Comparison of ENCODE assay signal across 8 cellular contexts in the genomic region with DNA sequence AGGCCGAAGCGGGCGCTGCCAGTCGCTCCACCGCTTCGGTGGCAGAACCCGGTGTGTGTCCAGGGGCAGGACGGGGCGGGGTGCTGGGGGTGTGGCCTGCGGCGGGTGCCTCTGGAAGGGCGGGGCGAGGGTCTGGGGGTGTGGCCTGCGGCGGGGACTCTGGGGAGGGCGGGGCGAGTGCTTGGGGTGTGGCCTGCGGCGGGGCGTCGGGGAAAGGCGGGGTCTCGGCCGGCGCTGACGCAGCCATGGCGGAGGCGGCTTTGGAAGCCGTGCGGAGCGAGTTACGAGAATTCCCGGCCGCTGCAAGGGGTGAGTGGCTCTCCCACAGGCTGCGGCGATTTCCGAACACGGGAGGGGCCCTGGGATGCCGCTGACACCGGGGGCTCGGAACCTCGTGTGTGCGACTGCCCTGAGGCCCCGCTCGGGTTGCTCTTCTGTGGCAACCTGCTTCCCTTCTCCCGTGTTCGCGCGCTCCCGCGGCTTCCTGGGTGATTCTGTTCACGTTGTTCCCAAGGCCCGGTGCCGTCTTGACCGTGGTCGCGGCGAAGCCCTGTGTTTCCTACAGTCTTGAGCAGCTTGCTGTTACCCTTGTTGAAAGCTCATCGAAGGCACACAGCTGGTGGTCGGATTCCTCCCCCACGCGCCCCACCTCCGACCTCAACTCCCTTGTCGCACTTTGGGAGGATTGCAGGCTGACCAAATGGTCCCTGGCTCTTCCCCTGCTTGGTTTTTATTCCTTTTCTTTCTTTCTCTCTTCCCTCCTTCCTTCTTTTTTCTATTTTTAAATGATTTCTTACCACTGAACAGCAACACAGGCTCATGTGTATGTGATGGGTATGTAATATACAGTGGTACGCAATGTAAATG. TPM values are rescaled to one million over a fixed set of nuclear protein-coding genes. Genes with fewer than 3 reads are reported as not detected.
DNase-seq lines count a peak whose midpoint lies in the region; ATAC-seq and TF ChIP-seq lines count a peak whose summit lies in the region.

A gene (plus strand): TSS at position 213 of the 867 bp plus-strand sequence. CDS start 33 bp downstream, at position 246.

- H3K9me3 ChIP-seq in MM.1S (replicated peaks; ENCODE audit: insufficient read depth, low read length): no peaks in the 10 kb centered on the region
- H3K9me3 ChIP-seq in thoracic aorta: no peaks in the 10 kb centered on the region

- TF ChIP-seq CTCF in GM23338 (conservative IDR thresholded peaks at IDR 0.05; ENCODE audit: low read depth in 2 of 2) (no peak), MM.1S (IDR thresholded peaks at IDR 0.05; ENCODE audit: low read length) (no peak), glutamatergic neuron (IDR thresholded peaks at IDR 0.05; ENCODE audit: partially characterized antibody, unreplicated experiment) (no peak), osteocyte (IDR thresholded peaks at IDR 0.05) (no peak), thoracic aorta (IDR thresholded peaks at IDR 0.05) (no peak)

- H3K4me3 Mint-ChIP-seq in GM23338: peak within 1 kb of the TSS; percentile 85
- H3K4me3 Mint-ChIP-seq in glutamatergic neuron (ENCODE audit: unreplicated experiment): peak within 1 kb of the TSS; percentile 91
- peak within 1 kb of the TSS; percentile 82 for H3K4me3 Mint-ChIP-seq in osteocyte (ENCODE audit: unreplicated experiment)

- H3K4me1 ChIP-seq in GM23338 (ENCODE audit: insufficient read depth) (peaks cover 4% of the 10 kb centered on the region; the same call in 1 of the 2 replicates), MM.1S (ENCODE audit: low read length) (no peaks in the 10 kb centered on the region), thoracic aorta (ENCODE audit: control insufficient read depth in 1 of 2, low read depth in 2 of 2) (peaks cover 4 to 25% of the 10 kb centered on the region in 2 donors)

- H3K36me3 Mint-ChIP-seq in GM23338 (ENCODE audit: low read depth): peaks cover 8% of the 10 kb centered on the region
- peaks cover 0 to 9% of the 10 kb centered on the region in 2 donors for H3K36me3 Mint-ChIP-seq in activated naive CD4-positive, alpha-beta T cell treated with anti-CD3 and anti-CD28 coated beads, Interleukin-2, amount 50 U/mL, for 72 hours
- peaks cover 8% of the 10 kb centered on the region for H3K36me3 Mint-ChIP-seq in glutamatergic neuron (ENCODE audit: unreplicated experiment)
- H3K36me3 Mint-ChIP-seq in osteocyte (ENCODE audit: unreplicated experiment): peaks cover 11% of the 10 kb centered on the region

- no peaks in the 10 kb centered on the region for H3F3A ChIP-seq in GM23338 (replicated peaks; ENCODE audit: low read depth)
- no peaks in the 10 kb centered on the region for H3F3A ChIP-seq in MM.1S (ENCODE audit: insufficient read depth, low read length)

- peaks cover 13% of the 10 kb centered on the region for H3K27me3 Mint-ChIP-seq in GM23338 (ENCODE audit: insufficient read depth, low read depth, poor library complexity)
- peaks cover 12% of the 10 kb centered on the region for H3K27me3 Mint-ChIP-seq in glutamatergic neuron (ENCODE audit: unreplicated experiment)
- H3K27me3 Mint-ChIP-seq in osteocyte (ENCODE audit: unreplicated experiment): no peaks in the 10 kb centered on the region

- H3K9me3 Mint-ChIP-seq in GM23338 (no peaks in the 10 kb centered on the region), glutamatergic neuron (ENCODE audit: unreplicated experiment) (peaks cover 6% of the 10 kb centered on the region), osteocyte (ENCODE audit: unreplicated experiment) (no peaks in the 10 kb centered on the region)
- no peaks in the 10 kb centered on the region for H3K9me3 Mint-ChIP-seq in activated naive CD4-positive, alpha-beta T cell treated with anti-CD3 and anti-CD28 coated beads, Interleukin-2, amount 50 U/mL, for 72 hours

- H3K4me1 Mint-ChIP-seq in GM23338 (peaks cover 9% of the 10 kb centered on the region), glutamatergic neuron (ENCODE audit: low read depth, unreplicated experiment) (peaks cover 6% of the 10 kb centered on the region), osteocyte (ENCODE audit: unreplicated experiment) (peaks cover 13% of the 10 kb centered on the region)

- H3K4me2 ChIP-seq in GM23338 (peak within 1 kb of the TSS; percentile 97), MM.1S (ENCODE audit: low read depth, low read length) (peak within 1 kb of the TSS; percentile 99)

- H3K9me2 ChIP-seq in GM23338 (ENCODE audit: insufficient read depth) (no peaks in the 10 kb centered on the region), MM.1S (replicated peaks; ENCODE audit: insufficient read depth, low read length) (no peaks in the 10 kb centered on the region)

- no peaks in the 10 kb centered on the region; the same call in 1 of the 2 replicates for H3K36me3 ChIP-seq in GM23338 (ENCODE audit: insufficient read depth)
- H3K36me3 ChIP-seq in MM.1S (replicated peaks; ENCODE audit: insufficient read depth, low read length): no peaks in the 10 kb centered on the region
- H3K36me3 ChIP-seq in thoracic aorta: peaks cover 12% of the 10 kb centered on the region

- peak within 1 kb of the TSS; percentile 64 for H3K9ac ChIP-seq in MM.1S (ENCODE audit: low read length)

- H3K27ac Mint-ChIP-seq in GM23338 (peak within 1 kb of the TSS; percentile 54; the same call in 1 of the 2 replicates), glutamatergic neuron (ENCODE audit: unreplicated experiment) (peak within 1 kb of the TSS; percentile 52), osteocyte (ENCODE audit: unreplicated experiment) (peak within 1 kb of the TSS; percentile 65)
- peak within 1 kb of the TSS; percentile 74 to 92 for H3K27ac Mint-ChIP-seq in activated naive CD4-positive, alpha-beta T cell treated with anti-CD3 and anti-CD28 coated beads, Interleukin-2, amount 50 U/mL, for 72 hours

- H3K79me2 ChIP-seq in GM23338 (replicated peaks; ENCODE audit: insufficient read depth) (0 out of 2 replicates have a peak, but pooled peaks cover 4% of the 10 kb centered on the region), MM.1S (ENCODE audit: low read length) (no peaks in the 10 kb centered on the region)

- H3K4me3 ChIP-seq in GM23338: peak within 1 kb of the TSS; percentile 97
- H3K4me3 ChIP-seq in MM.1S (ENCODE audit: low read length): peak within 1 kb of the TSS; percentile 91
- H3K4me3 ChIP-seq in thoracic aorta: peak within 1 kb of the TSS; percentile 77

- H4K20me1 ChIP-seq in GM23338 (replicated peaks; ENCODE audit: insufficient read depth): no peaks in the 10 kb centered on the region
- H4K20me1 ChIP-seq in MM.1S (ENCODE audit: insufficient read depth, low read length): no peaks in the 10 kb centered on the region

- ATAC-seq in GM23338 (peak; percentile 80), thoracic aorta (ENCODE audit: insufficient number of reproducible peaks, low FRiP score, low read depth) (peak; percentile 78)
- peak; percentile 87 to 94 for ATAC-seq in activated naive CD4-positive, alpha-beta T cell treated with anti-CD3 and anti-CD28 coated beads, Interleukin-2, amount 50 U/mL, for 72 hours

- H2AFZ ChIP-seq in GM23338 (peak within 1 kb of the TSS; percentile 98), MM.1S (ENCODE audit: low read length) (peak within 1 kb of the TSS; percentile 98)

- peak; percentile 87 for DNase-seq in ELR (ENCODE audit: low read depth)
- DNase-seq in GM23338 (ENCODE audit: low spot score): peak; percentile 91
- DNase-seq in MM.1S: peak; percentile 84
- peak; percentile 70 for DNase-seq in SKM-1 treated with dmso at 0.1 percent for 144 hours (lab: John Stamatoyannopoulos, UW; ENCODE audit: unreplicated experiment)
- DNase-seq in activated naive CD4-positive, alpha-beta T cell treated with anti-CD3 and anti-CD28 coated beads, Interleukin-2, amount 50 U/mL, for 72 hours (ENCODE audit: low spot score in 2 of 2): peak; percentile 91 to 96
- peak; percentile 97 for DNase-seq in glutamatergic neuron
- peak; percentile 97 for DNase-seq in osteocyte (ENCODE audit: extremely low spot score, unreplicated experiment)
- DNase-seq in thoracic aorta (ENCODE audit: low spot score): peak; percentile 81

- H3K27me3 ChIP-seq in GM23338 (ENCODE audit: insufficient read depth) (peaks cover 5% of the 10 kb centered on the region; the same call in 1 of the 2 replicates), MM.1S (replicated peaks; ENCODE audit: insufficient read depth, low read length) (no peaks in the 10 kb centered on the region), thoracic aorta (replicated peaks; ENCODE audit: insufficient read depth) (no peaks in the 10 kb centered on the region)

- H3K27ac ChIP-seq in GM23338 (ENCODE audit: low read depth) (no peak within 1 kb of the TSS), MM.1S (ENCODE audit: low read length) (no peak within 1 kb of the TSS), thoracic aorta (peak within 1 kb of the TSS; percentile 65 to 83)

TF ChIP-seq in GM23338, 12 proteins besides CTCF, POLR2A, EP300 and RAD21 (continues in another document):
- TF ChIP-seq, protein P1, sequence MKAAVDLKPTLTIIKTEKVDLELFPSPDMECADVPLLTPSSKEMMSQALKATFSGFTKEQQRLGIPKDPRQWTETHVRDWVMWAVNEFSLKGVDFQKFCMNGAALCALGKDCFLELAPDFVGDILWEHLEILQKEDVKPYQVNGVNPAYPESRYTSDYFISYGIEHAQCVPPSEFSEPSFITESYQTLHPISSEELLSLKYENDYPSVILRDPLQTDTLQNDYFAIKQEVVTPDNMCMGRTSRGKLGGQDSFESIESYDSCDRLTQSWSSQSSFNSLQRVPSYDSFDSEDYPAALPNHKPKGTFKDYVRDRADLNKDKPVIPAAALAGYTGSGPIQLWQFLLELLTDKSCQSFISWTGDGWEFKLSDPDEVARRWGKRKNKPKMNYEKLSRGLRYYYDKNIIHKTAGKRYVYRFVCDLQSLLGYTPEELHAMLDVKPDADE (IDR thresholded peaks at IDR 0.05): no peak
- TF ChIP-seq NANOG (IDR thresholded peaks at IDR 0.05; ENCODE audit: borderline replicate concordance) (no peak), EZH2phosphoT487 (IDR thresholded peaks at IDR 0.05; ENCODE audit: unreplicated experiment) (no peak)

RNA-seq across cellular contexts. Expression of the gene that starts here (rescaled TPM):
- total RNA-seq in GM23338 (2014; rRNA removed; shearing (Covaris generic)): 8.5 and 13.8 TPM in 2 replicates
- 8.2 and 9.2 TPM in 2 replicates for polyA plus RNA-seq in GM23338 (2016; fragmentation: Nextera tagmentation; extraction: Ambion mirVana)
- 10 to 100 TPM; 13.5 to 17.7 TPM for total RNA-seq in activated naive CD4-positive, alpha-beta T cell treated with anti-CD3 and anti-CD28 coated beads, Interleukin-2, amount 50 U/mL, for 72 hours
- 26.6 TPM for total RNA-seq in glutamatergic neuron (ENCODE audit: unreplicated experiment)
- total RNA-seq in osteocyte: 9.1 and 14.0 TPM in 2 replicates
- total RNA-seq in thoracic aorta: 10 to 100 TPM in 1 of 2 donors, 1 to 10 TPM in 1; 1.1 to 11.3 TPM

Comparison
In these comparisons a context has a peak if more than half of its experiments do, and no peak if none do; other contexts are left out.
1. H3K27ac ChIP-seq: peak in thoracic aorta (2 of 2); none in GM23338 (single experiment) and MM.1S (single experiment).
2. Peak in every context shown above with its lines, with median percentiles within 50 percentile points of each other: DNase-seq, ATAC-seq, H3K4me3 ChIP-seq, H3K27ac Mint-ChIP-seq and H3K4me3 Mint-ChIP-seq.